8 cellular contexts compared by ENCODE assay signal in genomic region chr11:93089474-93090102, GRCh38.
A peak's percentile ranks its signal among the peaks of the same experiment; 100 is the strongest.
DNase-seq lines count a peak whose midpoint lies in the region; ATAC-seq and TF ChIP-seq lines count a peak whose summit lies in the region.

No MANE protein-coding gene starts in this region.

- no peaks in the 10 kb centered on the region for H3K9me3 Mint-ChIP-seq in glutamatergic neuron (ENCODE audit: unreplicated experiment)

- DNase-seq in GM10248 (ENCODE audit: extremely low spot score) (peak; percentile 14), NCI-H82 (lab: John Stamatoyannopoulos, UW) (peak; percentile 22), mucosa of gallbladder (ENCODE audit: low spot score) (peak; percentile 39), coronary artery (ENCODE audit: low spot score) (no peak), glutamatergic neuron (no peak), ureter (ENCODE audit: low spot score) (no peak)

- no peak overlapping the region for H3K27ac ChIP-seq in coronary artery

- H3K36me3 Mint-ChIP-seq in glutamatergic neuron (ENCODE audit: unreplicated experiment) = no peaks in the 10 kb centered on the region

- H3K4me3 ChIP-seq in endocrine pancreas (ENCODE audit: control insufficient read depth, insufficient read depth, low read length) (peak overlapping the region; percentile 31), coronary artery (no peak overlapping the region)

- CTCF ChIA-PET in GM10248 (lab: Yijun Ruan, JAX) = interaction anchor here (1.1 kb wide), 1 partner anchor 271 kb away, joined by 3 read pairs; no protein-coding TSS in a partner anchor

- no peaks in the 10 kb centered on the region for H3K4me1 Mint-ChIP-seq in glutamatergic neuron (ENCODE audit: low read depth, unreplicated experiment)

- TF ChIP-seq CTCF in GM10248 (IDR thresholded peaks at IDR 0.05; ENCODE audit: control extremely low read depth, extremely low read depth, low read depth, missing control alignments) (peak; percentile 20), coronary artery (IDR thresholded peaks at IDR 0.05) (no peak), glutamatergic neuron (IDR thresholded peaks at IDR 0.05; ENCODE audit: partially characterized antibody, unreplicated experiment) (no peak)

- H3K4me1 ChIP-seq in endocrine pancreas (ENCODE audit: control insufficient read depth, insufficient read depth, low read length) = no peaks in the 10 kb centered on the region

- no peaks in the 10 kb centered on the region for H3K27me3 ChIP-seq in endocrine pancreas (ENCODE audit: control insufficient read depth, insufficient read depth, low read length)

- H3K4me3 Mint-ChIP-seq in glutamatergic neuron (ENCODE audit: unreplicated experiment) = no peak overlapping the region

- peak; percentile 45 for ATAC-seq in HG02678 (IDR thresholded peaks at IDR 0.05; ENCODE audit: unreplicated experiment)

- H3K36me3 ChIP-seq in endocrine pancreas (ENCODE audit: control insufficient read depth, insufficient read depth, low read length) = no peaks in the 10 kb centered on the region

- POLR2A ChIA-PET in GM10248 (lab: Yijun Ruan, JAX) = no interaction called here

- H3K9me3 ChIP-seq in endocrine pancreas (ENCODE audit: control insufficient read depth, low read length) = no peaks in the 10 kb centered on the region

- H3K27ac Mint-ChIP-seq in glutamatergic neuron (ENCODE audit: unreplicated experiment) = no peak overlapping the region

- H3K9ac ChIP-seq in endocrine pancreas (ENCODE audit: control insufficient read depth, insufficient read depth, low read length) = no peak overlapping the region

- peaks cover 3% of the 10 kb centered on the region for H3K27me3 Mint-ChIP-seq in glutamatergic neuron (ENCODE audit: unreplicated experiment)

Comparison
In these comparisons a context has a peak if more than half of its experiments do, and no peak if none do; other contexts are left out.
1. DNase-seq: peak in GM10248 (single experiment), NCI-H82 (single experiment) and mucosa of gallbladder (single experiment); none in coronary artery (single experiment), glutamatergic neuron (single experiment) and ureter (single experiment).